In the genomic region with DNA sequence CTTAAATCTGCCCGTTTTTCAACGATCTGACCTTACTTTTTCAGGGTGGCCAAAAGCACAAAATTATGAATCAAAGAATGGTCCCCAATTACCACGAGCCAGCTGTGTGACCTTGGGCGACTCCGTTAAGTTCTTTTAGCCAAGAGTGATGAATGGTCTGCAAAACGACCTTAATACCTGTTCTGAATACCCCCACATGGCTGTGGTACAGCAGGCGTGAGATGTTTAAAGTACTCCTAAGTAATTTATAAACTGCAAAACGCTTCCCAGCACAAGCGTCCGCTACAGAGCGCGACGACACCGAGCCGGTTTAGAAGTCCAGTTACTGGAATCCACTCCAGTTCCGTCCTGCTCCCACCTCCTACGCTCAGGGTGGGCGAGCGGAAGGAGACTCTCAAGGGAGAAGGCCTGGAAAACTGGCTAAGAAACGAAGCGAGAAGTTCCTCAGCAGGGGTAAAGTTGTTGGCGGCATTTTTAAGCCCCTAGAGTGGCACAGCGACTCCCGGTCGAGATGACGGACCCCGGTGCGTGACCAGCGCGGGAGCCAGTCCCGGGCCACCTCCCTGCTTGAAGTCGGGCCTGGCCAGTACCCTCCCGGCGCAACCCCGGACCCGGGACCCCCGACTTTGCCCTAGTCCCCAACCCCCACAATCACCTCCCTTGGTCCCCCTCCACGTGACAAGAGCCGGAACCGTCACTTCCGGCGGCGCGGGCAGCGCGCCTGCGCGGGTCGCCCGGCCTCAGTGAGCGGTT, we compare ENCODE assay signal across 8 cellular contexts. TPM values are rescaled to one million over a fixed set of nuclear protein-coding genes. Genes with fewer than 3 reads are reported as not detected.
A peak's percentile ranks its signal among the peaks of the same experiment; 100 is the strongest.
DNase-seq lines count a peak whose midpoint lies in the region; ATAC-seq and TF ChIP-seq lines count a peak whose summit lies in the region.

No MANE protein-coding gene starts in this region.

- no peaks in the 10 kb centered on the region for H3K9me3 Mint-ChIP-seq in IgD-negative memory B cell

- H2AFZ ChIP-seq in DND-41 (ENCODE audit: low read depth, low read length) (peak overlapping the region; percentile 92), neuron (ENCODE audit: low read depth, low read length) (peak overlapping the region; percentile 94)

- H3K4me1 Mint-ChIP-seq in IgD-negative memory B cell: peaks cover 3 to 11% (median 4%) of the 10 kb centered on the region in 3 donors

- H3K9me3 ChIP-seq in DND-41 (ENCODE audit: insufficient read depth, low read length, severe bottlenecking) (no peaks in the 10 kb centered on the region), neuron (ENCODE audit: low read length) (no peaks in the 10 kb centered on the region)

- H4K20me1 ChIP-seq in DND-41 (ENCODE audit: insufficient read depth, low read length): no peaks in the 10 kb centered on the region; the same call in 1 of the 2 replicates

- H3K79me2 ChIP-seq in DND-41 (ENCODE audit: insufficient read depth, low read length): peaks cover 40% of the 10 kb centered on the region

- peak overlapping the region; percentile 94 to 99 (median 96) for H3K4me3 Mint-ChIP-seq in IgD-negative memory B cell

- DNase-seq in DND-41: peak; percentile 89
- DNase-seq in SHP77 (lab: John Stamatoyannopoulos, UW): peak; percentile 66 to 69
- DNase-seq in activated naive CD4-positive, alpha-beta T cell (lab: John Stamatoyannopoulos, UW): peak; percentile 73 to 86 (median 81)
- peak; percentile 72 for DNase-seq in foreskin melanocyte
- DNase-seq in stromal cell of bone marrow (ENCODE audit: low read depth): peak; percentile 58

- H3K4me3 ChIP-seq in DND-41 (ENCODE audit: low read depth in 1 of 2, low read length in 2 of 2) (peak overlapping the region; percentile 58 to 79), neuron (ENCODE audit: low read length) (peak overlapping the region; percentile 74)

- ATAC-seq in DND-41 (ENCODE audit: insufficient read depth, low read depth): peak; percentile 74
- peak; percentile 47 for ATAC-seq in GM21576 (IDR thresholded peaks at IDR 0.05; ENCODE audit: unreplicated experiment)

- no peak for TF ChIP-seq CTCF in DND-41 (IDR thresholded peaks at IDR 0.05; ENCODE audit: borderline replicate concordance, extremely low read depth, low read length, poor library complexity, severe bottlenecking)

- H3K27ac Mint-ChIP-seq in IgD-negative memory B cell: peak overlapping the region; percentile 96 to 100 (median 98)

- no peaks in the 10 kb centered on the region for H3K36me3 ChIP-seq in DND-41 (ENCODE audit: insufficient read depth, low read length)
- no peaks in the 10 kb centered on the region for H3K36me3 ChIP-seq in neuron (ENCODE audit: insufficient read depth, low read length)

- no peaks in the 10 kb centered on the region for H3K36me3 Mint-ChIP-seq in IgD-negative memory B cell

- H3K27me3 ChIP-seq in DND-41 (ENCODE audit: insufficient read depth, low read length, poor library complexity) (no peaks in the 10 kb centered on the region), neuron (ENCODE audit: insufficient read depth, low read length) (no peaks in the 10 kb centered on the region)

- H3K4me1 ChIP-seq in DND-41 (ENCODE audit: insufficient read depth, low read length) (peaks cover 35% of the 10 kb centered on the region), neuron (ENCODE audit: insufficient read depth, low read length) (peaks cover 22% of the 10 kb centered on the region)

- H3K4me2 ChIP-seq in DND-41 (ENCODE audit: insufficient read depth, low read length): peak overlapping the region; percentile 78

- peak overlapping the region; percentile 91 for H3K27ac ChIP-seq in DND-41 (ENCODE audit: low read length)

- peak overlapping the region; percentile 80 for H3K9ac ChIP-seq in DND-41 (ENCODE audit: low read depth, low read length)

- H3K27me3 Mint-ChIP-seq in IgD-negative memory B cell: no peaks in the 10 kb centered on the region

RNA-seq across cellular contexts. Expression of a gene that starts 0.7 kb away (rescaled TPM):
- 24.1 TPM for polyA plus RNA-seq in IgD-negative memory B cell

Comparison
In these comparisons a context has a peak if more than half of its experiments do, and no peak if none do; other contexts are left out.
1. Peak in every context shown above with its lines: DNase-seq, ATAC-seq, H3K4me3 ChIP-seq and H3K27ac ChIP-seq.